ENCODE assay signal across 32 cellular contexts in the genomic region with DNA sequence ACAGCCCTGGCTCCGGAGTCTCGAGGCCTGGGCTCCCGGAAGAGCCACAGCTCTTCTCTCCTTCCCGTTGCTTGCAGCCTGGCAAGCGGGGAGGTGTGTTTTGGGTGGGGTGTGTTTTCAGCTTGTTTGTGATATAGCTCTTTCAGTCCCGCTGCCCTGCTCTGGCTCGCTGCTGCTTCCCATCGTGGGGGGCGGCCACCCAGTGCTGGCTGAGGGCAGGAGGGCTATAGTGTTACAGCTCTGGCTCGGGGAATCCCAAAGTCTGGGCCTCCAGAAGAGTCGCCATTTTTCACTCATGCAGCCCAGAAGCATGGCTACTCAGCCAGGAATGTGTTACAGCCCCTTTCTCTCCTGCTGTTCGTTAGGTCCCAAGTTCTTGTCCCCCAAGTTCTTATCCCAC. TPM values are rescaled to one million over a fixed set of nuclear protein-coding genes. Genes with fewer than 3 reads are reported as not detected.
"Had no signal": no experiment of that assay in that cellular context is flagged by ENCODE, and none has a peak within 500 bp of the region (broad histone marks: within the 10 kb centered on the region; RNA-seq: fewer than 3 reads in every experiment).

No MANE protein-coding gene starts in this region.

- H3K27ac ChIP-seq: adrenal gland, ascending aorta, body of pancreas, brain microvascular endothelial cell, breast epithelium, cardiac muscle cell had no signal

- H3K36me3 ChIP-seq: adrenal gland, ascending aorta, brain microvascular endothelial cell, breast epithelium, cardiac muscle cell had no signal

- H3K9me3 ChIP-seq: adrenal gland had no signal

- H3K27me3 ChIP-seq: adrenal gland, ascending aorta, body of pancreas, brain microvascular endothelial cell, breast epithelium, cardiac muscle cell had no signal

- DNase-seq: activated effector memory CD4-positive, alpha-beta T cell treated with anti-CD3 and anti-CD28 coated beads, Interleukin-2, amount 50 U/mL, for 16 hours; activated effector memory CD4-positive, alpha-beta T cell treated with Interleukin-2 at 50 U/mL for 16 hours; activated gamma-delta T cell; activated gamma-delta T cell treated with Interleukin-2 at 50 U/mL for 16 hours; activated naive CD4-positive, alpha-beta T cell; activated naive CD4-positive, alpha-beta T cell treated with anti-CD3 and anti-CD28 coated beads for 36 hours; activated naive CD4-positive, alpha-beta T cell treated with anti-CD3 and anti-CD28 coated beads, Interleukin-2, amount 10 ng/mL, durations not matched to agents 7 days and 5 days; activated naive CD4-positive, alpha-beta T cell treated with anti-CD3 and anti-CD28 coated beads, Interleukin-2, amount 50 U/mL, for 16 hours; activated naive CD4-positive, alpha-beta T cell treated with Interleukin-2 at 50 U/mL for 16 hours; activated naive CD8-positive, alpha-beta T cell treated with anti-CD3 and anti-CD28 coated beads for 36 hours; activated naive CD8-positive, alpha-beta T cell treated with anti-CD3 and anti-CD28 coated beads, Interleukin-2, amount 10 ng/mL, durations not matched to agents 7 days and 5 days; activated naive CD8-positive, alpha-beta T cell treated with anti-CD3 and anti-CD28 coated beads, Interleukin-2, amount 50 U/mL, for 24 hours; activated T-cell treated with anti-CD3 and anti-CD28 coated beads, Interleukin-2, amount 50 U/mL, for 24 hours; activated T-cell treated with anti-CD3 and anti-CD28 coated beads, Interleukin-2, amount 50 U/mL, for 4 hours; activated T-cell treated with anti-CD3 and anti-CD28 coated beads, Interleukin-2, amount 50 U/mL, for 48 hours; activated T-cell treated with anti-CD3 and anti-CD28 coated beads, Interleukin-2, amount 50 U/mL, for 72 hours; adrenal gland; amniotic stem cell; amygdala; anterior cingulate cortex; aorta; body of pancreas; brain microvascular endothelial cell; caudate nucleus; central memory CD4-positive, alpha-beta T cell; cerebellar nuclear complex had no signal

- FAIRE-seq: astrocyte, bronchial epithelial cell had no signal

- H3K4me3 ChIP-seq: adrenal gland, ascending aorta, body of pancreas, breast epithelium, cardiac muscle cell had no signal

- H3K4me1 ChIP-seq: ascending aorta, breast epithelium had no signal

RNA-seq across cellular contexts. Expression of a gene that starts 24.6 kb away (rescaled TPM):
- total RNA-seq: activated naive CD8-positive, alpha-beta T cell treated with anti-CD3 and anti-CD28 coated beads for 36 hours; activated T-cell treated with anti-CD3 and anti-CD28 coated beads, Interleukin-2, amount 50 U/mL, for 4 hours; activated T-helper 1 cell treated with anti-CD3 and anti-CD28 coated beads, Interleukin-12 subunit alpha, Interleukin-12 subunit beta, Interleukin-2, Interleukin-4 antibody, amounts not matched to agents 30 ng/mL and 10 ng/mL and 1 ng/mL, durations not matched to agents 14 hours and 24 hours and 36 hours; ascending aorta had no signal
